Comparison of ENCODE assay signal across 8 cellular contexts in genomic region chr3:120348981-120349818, GRCh38. TPM values are rescaled to one million over a fixed set of nuclear protein-coding genes. Genes with fewer than 3 reads are reported as not detected.
A peak's percentile ranks its signal among the peaks of the same experiment; 100 is the strongest.
DNase-seq lines count a peak whose midpoint lies in the region; ATAC-seq and TF ChIP-seq lines count a peak whose summit lies in the region.

TSS of gene LRRC58 (minus strand) at chr3:120349354. CDS start at chr3:120349243, 111 bp downstream.

- H3K4me1 ChIP-seq in OCI-LY7 (ENCODE audit: insufficient read depth, low read length, poor library complexity, severe bottlenecking) = peaks cover 26% of the 10 kb centered on the region

- peak within 1 kb of the TSS; percentile 90; the same call in 1 of the 2 replicates for H2AFZ ChIP-seq in OCI-LY7 (ENCODE audit: low read length)

- peaks cover 2% of the 10 kb centered on the region for H3K36me3 Mint-ChIP-seq in IgD-negative memory B cell

- DNase-seq in DMS53 (lab: John Stamatoyannopoulos, UW) = peak; percentile 97
- DNase-seq in OCI-LY7 (ENCODE audit: low spot score) = peak; percentile 94
- peak; percentile 86 for DNase-seq in activated T-cell treated with anti-CD3 and anti-CD28 coated beads for 24 hours (ENCODE audit: low read depth)
- peak; percentile 54 for DNase-seq in epithelial cell of prostate (ENCODE audit: low read depth, low spot score)
- DNase-seq in mucosa of gallbladder (ENCODE audit: low spot score) = peak; percentile 90
- peak; percentile 67 to 72 for DNase-seq in stimulated activated CD8-positive, alpha-beta memory T cell treated with anti-CD3 and anti-CD28 coated beads, Interleukin-4, amount 100 ng/mL, for 4 hours (ENCODE audit: low read depth in 2 of 2, low spot score in 1 of 2)

- peak within 1 kb of the TSS; percentile 88 for H3K4me3 ChIP-seq in OCI-LY7 (ENCODE audit: low read depth, low read length, poor library complexity, severe bottlenecking)

- peak within 1 kb of the TSS; percentile 93 to 96 (median 94) for H3K4me3 Mint-ChIP-seq in IgD-negative memory B cell

- H3K27ac Mint-ChIP-seq in IgD-negative memory B cell = peak within 1 kb of the TSS; percentile 86 to 93 (median 92)

- H3K27me3 Mint-ChIP-seq in IgD-negative memory B cell = no peaks in the 10 kb centered on the region

- ATAC-seq in GM21576 (IDR thresholded peaks at IDR 0.05; ENCODE audit: unreplicated experiment) = peak; percentile 81

- POLR2A ChIA-PET in OCI-LY7 (lab: Charles Lee) = interaction anchor here (0.7 to 3.2 kb wide), 14 partner anchors 9 to 450 kb away, joined by 3 to 18 read pairs (median 6); partner anchors contain the start of gene NDUFB4

- H3K9me3 Mint-ChIP-seq in IgD-negative memory B cell = no peaks in the 10 kb centered on the region

- H3K79me2 ChIP-seq in OCI-LY7 (ENCODE audit: insufficient read depth, low read depth, low read length) = peaks cover 44% of the 10 kb centered on the region

- TF ChIP-seq CTCF in OCI-LY7 (conservative IDR thresholded peaks at IDR 0.05; ENCODE audit: low read length) = peak; percentile 64

- H3K4me1 Mint-ChIP-seq in IgD-negative memory B cell = peaks cover 22 to 42% (median 37%) of the 10 kb centered on the region in 3 donors

- CTCF ChIA-PET in OCI-LY7 (lab: Charles Lee; ENCODE audit: unreplicated experiment) = no interaction called here

- intact Hi-C loops in OCI-LY7 (cut with micrococcal nuclease; ENCODE audit: unreplicated experiment) = loop anchor here (1.0 to 5.0 kb wide), 4 partner anchors 68 to 672 kb away; partner anchors contain the start of genes COX17, GSK3B, GTF2E1 and RABL3

- H3K9me3 ChIP-seq in OCI-LY7 (ENCODE audit: low read length) = peaks cover 8% of the 10 kb centered on the region; the same call in 1 of the 2 replicates

- peaks cover 30% of the 10 kb centered on the region for H3K36me3 ChIP-seq in OCI-LY7 (ENCODE audit: insufficient read depth, low read length)

- peak within 1 kb of the TSS; percentile 69 for H3K27ac ChIP-seq in OCI-LY7 (ENCODE audit: low read depth, low read length, poor library complexity, severe bottlenecking)
- peak within 1 kb of the TSS; percentile 76 for H3K27ac ChIP-seq in epithelial cell of prostate

- BruUV-seq in OCI-LY7 (replicated peaks; lab: Mats Ljungman, UMichigan) = TSS peak; percentile 92

- peaks cover 10% of the 10 kb centered on the region for H4K20me1 ChIP-seq in OCI-LY7 (ENCODE audit: insufficient read depth, low read length)

- H3K9me2 ChIP-seq in OCI-LY7 (ENCODE audit: insufficient read depth, low read length) = no peaks in the 10 kb centered on the region

- H3K4me2 ChIP-seq in OCI-LY7 (ENCODE audit: low read length) = peak within 1 kb of the TSS; percentile 98

RNA-seq across cellular contexts. Expression of gene LRRC58, which starts in this region (rescaled TPM):
- 6.6 TPM for polyA plus RNA-seq in IgD-negative memory B cell
- total RNA-seq in OCI-LY7 (2014; rRNA removed; shearing (Covaris generic)) = 21.5 and 24.1 TPM in 2 replicates
- 29.6 and 30.2 TPM in 2 replicates for total RNA-seq in OCI-LY7 (2022)
- 16.6 TPM for total RNA-seq in mucosa of gallbladder

Comparison
In these comparisons a context has a peak if more than half of its experiments do, and no peak if none do; other contexts are left out.
1. Peak in every context shown above with its lines: DNase-seq, ATAC-seq, H3K4me3 ChIP-seq and H3K27ac ChIP-seq.